13 cellular contexts compared by ENCODE assay signal in genomic region chr15:51982770-51983103, GRCh38. TPM values are rescaled to one million over a fixed set of nuclear protein-coding genes. Genes with fewer than 3 reads are reported as not detected.
A peak's percentile ranks its signal among the peaks of the same experiment; 100 is the strongest.
DNase-seq lines count a peak whose midpoint lies in the region; ATAC-seq and TF ChIP-seq lines count a peak whose summit lies in the region.
"Had no signal": no experiment of that assay in that cellular context is flagged by ENCODE, and none has a peak within 500 bp of the region (broad histone marks: within the 10 kb centered on the region; RNA-seq: fewer than 3 reads in every experiment).

No MANE protein-coding gene starts in this region.

- H3K27me3 Mint-ChIP-seq in activated CD4-positive, alpha-beta T cell treated with anti-CD3 and anti-CD28 coated beads for 36 hours = no peaks in the 10 kb centered on the region
- H3K27me3 Mint-ChIP-seq: progenitor cell of endocrine pancreas; stimulated activated naive CD8-positive, alpha-beta T cell treated with anti-CD3 and anti-CD28 coated beads, Interleukin-15, Interleukin-2, amounts not matched to agents 100 ng/mL and 50 ng/mL, for 24 hours had no signal

- H3K36me3 ChIP-seq in OCI-LY7 (ENCODE audit: insufficient read depth, low read length) (no peaks in the 10 kb centered on the region), colonic mucosa (no peaks in the 10 kb centered on the region), sigmoid colon (no peaks in the 10 kb centered on the region)

- H3K9me3 ChIP-seq in OCI-LY7 (ENCODE audit: low read length) (no peaks in the 10 kb centered on the region), colonic mucosa (no peaks in the 10 kb centered on the region), sigmoid colon (no peaks in the 10 kb centered on the region)

- no peak overlapping the region for H3K9ac ChIP-seq in colonic mucosa (ENCODE audit: low read depth in 2 of 2, low read length in 2 of 2)

- H3K9me3 Mint-ChIP-seq in activated CD4-positive, alpha-beta T cell treated with anti-CD3 and anti-CD28 coated beads for 36 hours (ENCODE audit: low read depth) = no peaks in the 10 kb centered on the region
- H3K9me3 Mint-ChIP-seq: CD4-positive, CD25-positive, alpha-beta regulatory T cell; stimulated activated naive CD8-positive, alpha-beta T cell treated with anti-CD3 and anti-CD28 coated beads, Interleukin-15, Interleukin-2, amounts not matched to agents 100 ng/mL and 50 ng/mL, for 24 hours had no signal

- no peak overlapping the region for H3K4me3 ChIP-seq in OCI-LY7 (ENCODE audit: low read depth, low read length, poor library complexity, severe bottlenecking)
- H3K4me3 ChIP-seq in colonic mucosa = no peak overlapping the region
- H3K4me3 ChIP-seq in skin epidermis = no peak overlapping the region
- no peak overlapping the region for H3K4me3 ChIP-seq in sigmoid colon

- H3K4me1 Mint-ChIP-seq in activated CD4-positive, alpha-beta T cell treated with anti-CD3 and anti-CD28 coated beads for 36 hours = peaks cover 16% of the 10 kb centered on the region

- H3K79me2 ChIP-seq in OCI-LY7 (ENCODE audit: insufficient read depth, low read depth, low read length) = no peaks in the 10 kb centered on the region

- peak overlapping the region; percentile 94; the same call in 1 of the 2 replicates for H2AFZ ChIP-seq in OCI-LY7 (ENCODE audit: low read length)

- no peak for TF ChIP-seq POLR2A in sigmoid colon (IDR thresholded peaks at IDR 0.05)

- H3K4me2 ChIP-seq in OCI-LY7 (ENCODE audit: low read length) = no peak overlapping the region

- BruUV-seq in OCI-LY7 (replicated peaks; lab: Mats Ljungman, UMichigan) = no TSS peak

- intact Hi-C loops in activated CD4-positive, alpha-beta T cell treated with anti-CD3 and anti-CD28 coated beads for 36 hours (cut with DNase I, micrococcal nuclease) = loop anchor here (1.0 to 2.0 kb wide), 9 partner anchors 24 to 244 kb away; partner anchors contain the start of gene MAPK6 (in 1 of the 2)
- intact Hi-C loops in OCI-LY7 (cut with micrococcal nuclease; ENCODE audit: unreplicated experiment) (loop anchor here (1.0 to 2.0 kb wide), 3 partner anchors 36 to 158 kb away; partner anchors contain the start of gene MAPK6), colonic mucosa (cut with DNase I) (loop anchor here (2.0 kb wide), 1 partner anchor 160 kb away; no protein-coding TSS in a partner anchor), sigmoid colon (cut with DNase I) (no loop called here)

- CTCF ChIA-PET in activated CD4-positive, alpha-beta T cell treated with anti-CD3 and anti-CD28 coated beads for 36 hours (lab: Charles Lee) = interaction anchor here (1.0 kb wide), 1 partner anchor 16 kb away, joined by 4 read pairs; no protein-coding TSS in a partner anchor
- CTCF ChIA-PET in OCI-LY7 (lab: Charles Lee; ENCODE audit: unreplicated experiment) = no interaction called here

- no peaks in the 10 kb centered on the region for H4K20me1 ChIP-seq in OCI-LY7 (ENCODE audit: insufficient read depth, low read length)

- H3K9me2 ChIP-seq in OCI-LY7 (ENCODE audit: insufficient read depth, low read length) = no peaks in the 10 kb centered on the region

- POLR2A ChIA-PET in activated CD4-positive, alpha-beta T cell treated with anti-CD3 and anti-CD28 coated beads for 36 hours (lab: Charles Lee) = no interaction called here
- POLR2A ChIA-PET in OCI-LY7 (lab: Charles Lee) = interaction anchor here (0.7 kb wide), 1 partner anchor 393 kb away, joined by 5 read pairs; no protein-coding TSS in a partner anchor

- no peak for TF ChIP-seq CTCF in OCI-LY7 (conservative IDR thresholded peaks at IDR 0.05; ENCODE audit: low read length)
- no peak for TF ChIP-seq CTCF in colonic mucosa (IDR thresholded peaks at IDR 0.05)
- no peak for TF ChIP-seq CTCF in sigmoid colon (IDR thresholded peaks at IDR 0.05)

- DNase-seq in activated CD4-positive, alpha-beta T cell treated with anti-CD3 and anti-CD28 coated beads for 36 hours = no peak
- DNase-seq in activated CD4-positive, alpha-beta T cell treated with anti-CD3 and anti-CD28 coated beads for 4 hours = no peak
- DNase-seq in OCI-LY7 (ENCODE audit: low spot score) (no peak), colonic mucosa (no peak), sigmoid colon (no peak), NCI-H1105 treated with DMSO at 0.1 percent for 48 hours (lab: John Stamatoyannopoulos, UW) (no peak)
- no peak for DNase-seq in activated naive CD4-positive, alpha-beta T cell treated with anti-CD3 and anti-CD28 coated beads, Interleukin-2, amount 50 U/mL, for 16 hours
- DNase-seq: left ventricle myocardium superior had no signal

- H3K4me3 Mint-ChIP-seq in activated CD4-positive, alpha-beta T cell treated with anti-CD3 and anti-CD28 coated beads for 36 hours = no peak overlapping the region

- H3K4me1 ChIP-seq in OCI-LY7 (ENCODE audit: insufficient read depth, low read length, poor library complexity, severe bottlenecking) (peaks cover 14% of the 10 kb centered on the region), colonic mucosa (peaks cover 10% of the 10 kb centered on the region), sigmoid colon (peaks cover 0 to 24% (median 8%) of the 10 kb centered on the region in 4 donors)

- H3K27ac Mint-ChIP-seq in activated CD4-positive, alpha-beta T cell treated with anti-CD3 and anti-CD28 coated beads for 36 hours = peak overlapping the region; percentile 65
- H3K27ac Mint-ChIP-seq: progenitor cell of endocrine pancreas had no signal

- ATAC-seq in activated CD4-positive, alpha-beta T cell treated with anti-CD3 and anti-CD28 coated beads for 36 hours = no peak

- no peak overlapping the region for H3K27ac ChIP-seq in OCI-LY7 (ENCODE audit: low read depth, low read length, poor library complexity, severe bottlenecking)
- H3K27ac ChIP-seq in colonic mucosa = peak overlapping the region; percentile 82
- peak overlapping the region in 12 of 21 experiments; percentile 40 to 86 (median 78) for H3K27ac ChIP-seq in skin epidermis
- peak overlapping the region in 2 of 4 donors; percentile 67 to 76 for H3K27ac ChIP-seq in sigmoid colon

- no peaks in the 10 kb centered on the region for H3K36me3 Mint-ChIP-seq in activated CD4-positive, alpha-beta T cell treated with anti-CD3 and anti-CD28 coated beads for 36 hours (ENCODE audit: low read depth)
- H3K36me3 Mint-ChIP-seq: CD4-positive, CD25-positive, alpha-beta regulatory T cell; naive thymus-derived CD4-positive, alpha-beta T cell had no signal

- TF ChIP-seq EP300 in sigmoid colon (IDR thresholded peaks at IDR 0.05) = no peak

- H3K27me3 ChIP-seq in colonic mucosa = no peaks in the 10 kb centered on the region
- H3K27me3 ChIP-seq in sigmoid colon = no peaks in the 10 kb centered on the region

RNA-seq across cellular contexts. Expression of gene LEO1, which starts 11.2 kb away (rescaled TPM):
- total RNA-seq in activated CD4-positive, alpha-beta T cell treated with anti-CD3 and anti-CD28 coated beads for 36 hours = 10 to 100 TPM; 31.4 to 40.0 TPM
- 22.0 and 43.0 TPM in 2 replicates for total RNA-seq in OCI-LY7 (2014; rRNA removed; shearing (Covaris generic))
- total RNA-seq in OCI-LY7 (2022) (27.8 and 34.4 TPM in 2 replicates), colonic mucosa (10 to 100 TPM; 23.6 to 29.3 TPM), sigmoid colon (10 to 100 TPM in 3 of 4 donors, 1 to 10 TPM in 1; 7.4 to 15.3 (median 13.0) TPM)
- polyA plus RNA-seq in sigmoid colon = 10 to 100 TPM; 17.4 to 40.0 (median 25.5) TPM

RNA-seq across cellular contexts. Expression of gene MAPK6, which starts 36.3 kb away (rescaled TPM):
- 10 to 100 TPM; 27.3 to 28.1 TPM for total RNA-seq in activated CD4-positive, alpha-beta T cell treated with anti-CD3 and anti-CD28 coated beads for 36 hours
- total RNA-seq in OCI-LY7 (2014; rRNA removed; shearing (Covaris generic)) = 19.8 and 25.9 TPM in 2 replicates
- total RNA-seq in OCI-LY7 (2022) (49.7 and 51.1 TPM in 2 replicates), colonic mucosa (10 to 100 TPM; 47.5 to 71.9 TPM), sigmoid colon (10 to 100 TPM; 17.3 to 24.1 (median 20.1) TPM)
- polyA plus RNA-seq in sigmoid colon = 10 to 100 TPM; 25.8 to 82.1 (median 35.4) TPM
